ENCODE assay signal across 13 cellular contexts in the genomic region with DNA sequence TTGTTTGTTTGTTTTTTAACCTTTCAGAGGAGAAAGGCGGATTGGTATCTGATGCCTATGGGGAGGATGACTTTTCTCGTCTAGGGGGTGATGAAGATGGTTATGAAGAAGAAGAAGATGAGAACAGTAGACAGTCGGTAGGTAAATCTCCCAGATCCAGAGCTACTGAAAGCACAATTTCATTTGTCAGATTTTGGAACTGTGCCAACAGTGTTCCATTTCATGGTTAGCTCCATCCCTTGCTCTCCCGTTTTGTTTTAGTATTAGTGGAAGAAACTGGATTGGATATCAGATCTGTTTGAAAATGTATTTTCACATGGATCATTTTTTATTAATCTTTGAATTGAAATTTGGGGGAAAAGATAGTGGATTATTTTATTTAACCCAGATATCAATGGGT. TPM values are rescaled to one million over a fixed set of nuclear protein-coding genes. Genes with fewer than 3 reads are reported as not detected.
DNase-seq lines count a peak whose midpoint lies in the region; ATAC-seq and TF ChIP-seq lines count a peak whose summit lies in the region.
"Had no signal": no experiment of that assay in that cellular context is flagged by ENCODE, and none has a peak within 500 bp of the region (broad histone marks: within the 10 kb centered on the region; RNA-seq: fewer than 3 reads in every experiment).

No MANE protein-coding gene starts in this region.

- H3K79me2 ChIP-seq in hepatocyte, result peaks cover 75% of the 10 kb centered on the region

- H3K9me3 ChIP-seq in left ventricle myocardium inferior (replicated peaks) (no peaks in the 10 kb centered on the region), right atrium auricular region (no peaks in the 10 kb centered on the region), SJSA1 (replicated peaks) (no peaks in the 10 kb centered on the region), hepatocyte (ENCODE audit: low read depth) (no peaks in the 10 kb centered on the region), subcutaneous abdominal adipose tissue (ENCODE audit: control insufficient read depth in 5 of 5, low read length in 5 of 5) (no peaks in the 10 kb centered on the region)
- H3K9me3 ChIP-seq: prostate gland had no signal

- H2AFZ ChIP-seq in hepatocyte, result no peak overlapping the region

- DNase-seq in left ventricle myocardium inferior (no peak), right atrium auricular region (ENCODE audit: low spot score) (no peak), SJSA1 (ENCODE audit: low read depth in 1 of 2, low spot score in 2 of 2) (no peak), hepatocyte (ENCODE audit: low spot score) (no peak)
- DNase-seq: activated effector memory CD4-positive, alpha-beta T cell treated with Interleukin-2 at 50 U/mL for 16 hours; islet precursor cell; NK-92 treated with Interleukin-12 subunit alpha and Interleukin-12 subunit beta, amount 100 ng/mL, for 24 hours had no signal

- peak overlapping the region in 3 of 5 donors; percentile 78 to 92 (median 87) for H3K9ac ChIP-seq in subcutaneous abdominal adipose tissue (ENCODE audit: low read length in 5 of 5)

- peaks cover 52% of the 10 kb centered on the region for H3K4me1 ChIP-seq in left ventricle myocardium inferior
- peaks cover 0 to 29% of the 10 kb centered on the region in 2 donors for H3K4me1 ChIP-seq in right atrium auricular region
- H3K4me1 ChIP-seq in SJSA1 (replicated peaks), result peaks cover 15% of the 10 kb centered on the region
- H3K4me1 ChIP-seq in hepatocyte (ENCODE audit: insufficient read depth), result peaks cover 10% of the 10 kb centered on the region
- H3K4me1 ChIP-seq in subcutaneous abdominal adipose tissue (ENCODE audit: control insufficient read depth in 5 of 5, insufficient read depth in 5 of 5, low read length in 5 of 5), result peaks cover 9 to 25% (median 23%) of the 10 kb centered on the region in 5 donors

- H3K4me2 ChIP-seq in hepatocyte, result peak overlapping the region; percentile 92

- 89% methylated on average over 4 of the region's 4 CpGs for WGBS in hepatocyte (ENCODE audit: low lambda C conversion rate, missing lambda C conversion rate)

- no peaks in the 10 kb centered on the region for H3K9me2 ChIP-seq in hepatocyte (replicated peaks; ENCODE audit: insufficient read depth)

- ATAC-seq in GM19324 (IDR thresholded peaks at IDR 0.05; ENCODE audit: low FRiP score, unreplicated experiment), result no peak
- no peak for ATAC-seq in GM18520 (IDR thresholded peaks at IDR 0.05; ENCODE audit: unreplicated experiment)
- no peak for ATAC-seq in GM19452 (IDR thresholded peaks at IDR 0.05; ENCODE audit: unreplicated experiment)
- ATAC-seq: WTC11 had no signal

- H3K27me3 ChIP-seq in left ventricle myocardium inferior (ENCODE audit: low read depth) (no peaks in the 10 kb centered on the region), right atrium auricular region (no peaks in the 10 kb centered on the region), SJSA1 (replicated peaks) (no peaks in the 10 kb centered on the region), hepatocyte (no peaks in the 10 kb centered on the region), subcutaneous abdominal adipose tissue (ENCODE audit: control insufficient read depth in 5 of 5, insufficient read depth in 4 of 5, low read length in 5 of 5) (peaks cover 0 to 3% (median 0%) of the 10 kb centered on the region in 5 donors)

- TF ChIP-seq CTCF in left ventricle myocardium inferior (IDR thresholded peaks at IDR 0.05; ENCODE audit: borderline replicate concordance), result no peak
- TF ChIP-seq CTCF in right atrium auricular region (IDR thresholded peaks at IDR 0.05), result no peak
- no peak for TF ChIP-seq CTCF in hepatocyte (IDR thresholded peaks at IDR 0.05; ENCODE audit: poor library complexity)

- H3K4me3 ChIP-seq in left ventricle myocardium inferior (peak overlapping the region; percentile 94), right atrium auricular region (no peak overlapping the region), SJSA1 (peak overlapping the region; percentile 68; the same call in 1 of the 2 replicates), hepatocyte (peak overlapping the region; percentile 75), subcutaneous abdominal adipose tissue (ENCODE audit: low read depth in 1 of 5, low read length in 5 of 5) (peak overlapping the region in 3 of 5 donors; percentile 92 to 100 (median 99))

- H4K20me1 ChIP-seq in hepatocyte (ENCODE audit: insufficient read depth, poor library complexity, severe bottlenecking), result no peaks in the 10 kb centered on the region

- intact Hi-C loops in left ventricle myocardium inferior (cut with micrococcal nuclease), result no loop called here

- no peak overlapping the region for H3K27ac ChIP-seq in left ventricle myocardium inferior (replicated peaks)
- H3K27ac ChIP-seq in right atrium auricular region, result no peak overlapping the region
- H3K27ac ChIP-seq in SJSA1, result no peak overlapping the region
- no peak overlapping the region for H3K27ac ChIP-seq in hepatocyte
- H3K27ac ChIP-seq in subcutaneous abdominal adipose tissue (ENCODE audit: low read depth, low read length), result peak overlapping the region; percentile 96
- H3K27ac ChIP-seq: prostate gland had no signal

- H3K36me3 ChIP-seq in left ventricle myocardium inferior (peaks cover 54% of the 10 kb centered on the region), right atrium auricular region (peaks cover 48% of the 10 kb centered on the region), SJSA1 (peaks cover 62% of the 10 kb centered on the region), hepatocyte (replicated peaks; ENCODE audit: insufficient read depth, low read depth) (no peaks in the 10 kb centered on the region), subcutaneous abdominal adipose tissue (ENCODE audit: control insufficient read depth in 5 of 5, insufficient read depth in 5 of 5, low read length in 5 of 5) (peaks cover 16 to 53% (median 39%) of the 10 kb centered on the region in 5 donors)

RNA-seq across cellular contexts. Expression of a gene that starts 1.4 kb away (rescaled TPM):
- total RNA-seq in left ventricle myocardium inferior (47.2 TPM), right atrium auricular region (10 to 100 TPM; 28.5 to 44.6 TPM), hepatocyte (59.3 and 67.5 TPM in 2 replicates)
- total RNA-seq in SJSA1 (2014; rRNA removed; shearing (Covaris generic)), result 90.5 and 208 TPM in 2 replicates
- polyA plus RNA-seq in hepatocyte, result 89.9 and 110 TPM in 2 replicates

RNA-seq across cellular contexts. Expression of a gene that starts 1.5 kb away (rescaled TPM):
- total RNA-seq in left ventricle myocardium inferior (17.3 TPM), right atrium auricular region (1 to 10 TPM; 6.2 to 7.1 TPM), hepatocyte (11.8 and 23.1 TPM in 2 replicates)
- total RNA-seq in SJSA1 (2014; rRNA removed; shearing (Covaris generic)), result 15.7 and 19.5 TPM in 2 replicates
- 44.4 and 79.6 TPM in 2 replicates for polyA plus RNA-seq in hepatocyte

RNA-seq across cellular contexts. Expression of a gene that starts 35.3 kb away (rescaled TPM):
- total RNA-seq in left ventricle myocardium inferior (14.0 TPM), right atrium auricular region (10 to 100 TPM in 1 of 2 donors, 1 to 10 TPM in 1; 6.4 to 12.0 TPM), hepatocyte (4.1 and 4.5 TPM in 2 replicates)
- 0.05 TPM in 1 of 2 replicates, not detected in the other for total RNA-seq in SJSA1 (2014; rRNA removed; shearing (Covaris generic))
- 6.8 and 7.7 TPM in 2 replicates for polyA plus RNA-seq in hepatocyte
- total RNA-seq: WTC11 had no signal

RNA-seq across cellular contexts. Expression of a gene that starts 52.8 kb away (rescaled TPM):
- total RNA-seq in left ventricle myocardium inferior, result 10.6 TPM
- total RNA-seq in right atrium auricular region, result 10 to 100 TPM; 11.1 to 37.5 TPM
- total RNA-seq in SJSA1 (2014; rRNA removed; shearing (Covaris generic)), result not detected in 2 replicates
- 11.5 and 15.7 TPM in 2 replicates for total RNA-seq in hepatocyte
- 19.4 and 23.5 TPM in 2 replicates for polyA plus RNA-seq in hepatocyte

Comparison
In these comparisons a context has a peak if more than half of its experiments do, and no peak if none do; other contexts are left out.
1. H3K4me3 ChIP-seq: peak in left ventricle myocardium inferior (single experiment), SJSA1 (single experiment), hepatocyte (single experiment) and subcutaneous abdominal adipose tissue (3 of 5); none in right atrium auricular region (0 of 2).